8 cellular contexts compared by ENCODE assay signal in genomic region chr18:80147418-80148315, GRCh38. TPM values are rescaled to one million over a fixed set of nuclear protein-coding genes. Genes with fewer than 3 reads are reported as not detected.
DNase-seq lines count a peak whose midpoint lies in the region; ATAC-seq and TF ChIP-seq lines count a peak whose summit lies in the region.

No MANE protein-coding gene starts in this region.

- 23 to 37% methylated on average over 50 to 52 of the region's 52 CpGs for WGBS in esophagus, 2 donors

- TF ChIP-seq POLR2A in GM18951 (IDR thresholded peaks at IDR 0.05; ENCODE audit: extremely low read depth, insufficient read depth, insufficient read length) = peak; percentile 77

- peak overlapping the region; percentile 46 to 49 for H3K4me3 ChIP-seq in esophagus (ENCODE audit: low read depth in 1 of 2, low read length in 2 of 2)

- H3K27me3 ChIP-seq in esophagus (ENCODE audit: control insufficient read depth in 1 of 2, insufficient read depth in 2 of 2, low read length in 2 of 2) = no peaks in the 10 kb centered on the region

- H3K27ac Mint-ChIP-seq in naive B cell = peak overlapping the region in 5 of 6 donors; percentile 45 to 84 (median 79)

- DNase-seq in AG08395 (ENCODE audit: low spot score) (peak; percentile 88), NOMO-1 (lab: John Stamatoyannopoulos, UW; ENCODE audit: unreplicated experiment in 2 of 2) (peak; percentile 60 to 62), activated T-cell treated with anti-CD3 and anti-CD28 coated beads for 48 hours (ENCODE audit: low read depth) (peak; percentile 68), naive B cell (peak; percentile 83)
- peak; percentile 65 to 68 for DNase-seq in stimulated activated CD8-positive, alpha-beta memory T cell treated with anti-CD3 and anti-CD28 coated beads, Interleukin-7, amount 100 ng/mL, for 4 hours (ENCODE audit: low read depth in 2 of 2)

- ATAC-seq in HG03280 (IDR thresholded peaks at IDR 0.05; ENCODE audit: unreplicated experiment) (peak; percentile 92), naive B cell (ENCODE audit: low read depth in 2 of 2) (peak; percentile 91 to 92)

- in situ Hi-C loops in GM18951 (cut with MboI; ENCODE audit: low sequenced_read_pairs, unreplicated experiment) = no loop called here

- H3K36me3 Mint-ChIP-seq in naive B cell = no peaks in the 10 kb centered on the region

- H3K36me3 ChIP-seq in esophagus (ENCODE audit: control insufficient read depth in 2 of 2, insufficient read depth in 2 of 2, low read length in 1 of 2) = no peaks in the 10 kb centered on the region

- H3K4me1 Mint-ChIP-seq in naive B cell = peaks cover 4 to 16% (median 6%) of the 10 kb centered on the region in 3 donors

- no peaks in the 10 kb centered on the region for H3K4me1 ChIP-seq in esophagus (ENCODE audit: control insufficient read depth in 2 of 2, insufficient read depth in 2 of 2, low read length in 1 of 2)

- H3K4me3 Mint-ChIP-seq in naive B cell = peak overlapping the region; percentile 87 to 94 (median 92)

- H3K9me3 ChIP-seq in esophagus (ENCODE audit: control insufficient read depth in 2 of 2, insufficient read depth in 1 of 2, low read depth in 1 of 2, low read length in 1 of 2) = no peaks in the 10 kb centered on the region

- no peak overlapping the region for H3K27ac ChIP-seq in esophagus (ENCODE audit: low read depth in 2 of 2, low read length in 1 of 2)

- H3K27me3 Mint-ChIP-seq in naive B cell = peaks cover 0 to 10% (median 10%) of the 10 kb centered on the region in 3 donors

- no peaks in the 10 kb centered on the region for H3K9me3 Mint-ChIP-seq in naive B cell

RNA-seq across cellular contexts. Expression of gene ADNP2, which starts 38.6 kb away (rescaled TPM):
- 1 to 10 TPM; 4.6 to 6.2 TPM for polyA plus RNA-seq in esophagus
- polyA plus RNA-seq in naive B cell (ENCODE audit: low read depth in 6 of 6) = 1 to 10 TPM; 4.2 to 7.1 (median 5.1) TPM
